10 cellular contexts compared by ENCODE assay signal in genomic region chr7:4694653-4695335, GRCh38. TPM values are rescaled to one million over a fixed set of nuclear protein-coding genes. Genes with fewer than 3 reads are reported as not detected.
DNase-seq lines count a peak whose midpoint lies in the region; ATAC-seq and TF ChIP-seq lines count a peak whose summit lies in the region.
"Had no signal": no experiment of that assay in that cellular context is flagged by ENCODE, and none has a peak within 500 bp of the region (broad histone marks: within the 10 kb centered on the region; RNA-seq: fewer than 3 reads in every experiment).

No MANE protein-coding gene starts in this region.

- POLR2A ChIA-PET in A673 (lab: Charles Lee; ENCODE audit: low non-redundant PET) (no interaction called here), Panc1 (lab: Charles Lee) (interaction anchor here (0.7 kb wide), 1 partner anchor 67 kb away, joined by 8 read pairs; no protein-coding TSS in a partner anchor)

- CTCF ChIA-PET in A673 (lab: Charles Lee): no interaction called here
- CTCF ChIA-PET in Panc1 (lab: Charles Lee): no interaction called here

- no peaks in the 10 kb centered on the region for H3K9me3 ChIP-seq in A673 (ENCODE audit: low read depth, low read length, poor library complexity, severe bottlenecking)
- H3K9me3 ChIP-seq in Panc1 (ENCODE audit: control insufficient read depth, insufficient read depth, low read depth, low read length): no peaks in the 10 kb centered on the region
- no peaks in the 10 kb centered on the region for H3K9me3 ChIP-seq in osteoblast (ENCODE audit: low read depth, low read length)

- H4K20me1 ChIP-seq in osteoblast (ENCODE audit: insufficient read depth, low read length): peaks cover 35% of the 10 kb centered on the region

- H3K4me1 ChIP-seq in A673 (ENCODE audit: insufficient read depth, low read length, poor library complexity, severe bottlenecking) (peaks cover 46% of the 10 kb centered on the region), Panc1 (ENCODE audit: control insufficient read depth, insufficient read depth, low read length) (peaks cover 14% of the 10 kb centered on the region), osteoblast (ENCODE audit: insufficient read depth, low read length) (peaks cover 14% of the 10 kb centered on the region)

- intact Hi-C loops in A673 (cut with micrococcal nuclease; ENCODE audit: unreplicated experiment) (loop anchor here (5.0 kb wide), 1 partner anchor 53 kb away; no protein-coding TSS in a partner anchor), Panc1 (cut with micrococcal nuclease; ENCODE audit: unreplicated experiment) (no loop called here)

- TF ChIP-seq CTCF in A673 (conservative IDR thresholded peaks at IDR 0.05; ENCODE audit: low read depth, low read length): no peak
- no peak for TF ChIP-seq CTCF in Panc1 (IDR thresholded peaks at IDR 0.05)
- TF ChIP-seq CTCF in fibroblast of pulmonary artery (IDR thresholded peaks at IDR 0.05; ENCODE audit: low read length, missing control alignments): no peak
- no peak for TF ChIP-seq CTCF in osteoblast (IDR thresholded peaks at IDR 0.05; ENCODE audit: extremely low read depth, low read depth, low read length)

- peak overlapping the region; percentile 42 for H3K27ac ChIP-seq in A673 (ENCODE audit: low read depth, low read length, poor library complexity, severe bottlenecking)
- no peak overlapping the region for H3K27ac ChIP-seq in Panc1 (ENCODE audit: low read length)
- H3K27ac ChIP-seq in osteoblast (ENCODE audit: low read depth, low read length): peak overlapping the region; percentile 82

- H3K79me2 ChIP-seq in osteoblast (ENCODE audit: insufficient read depth, low read length): peaks cover 91% of the 10 kb centered on the region

- in situ Hi-C loops in Panc1 (cut with HindIII; ENCODE audit: low pct_unique_long_range_greater_than_20kb, low sequenced_read_pairs): no loop called here

- H3K4me3 ChIP-seq in A673 (ENCODE audit: low read depth, low read length, poor library complexity, severe bottlenecking): no peak overlapping the region
- no peak overlapping the region for H3K4me3 ChIP-seq in Panc1 (ENCODE audit: low read depth in 2 of 2, low read length in 2 of 2)
- H3K4me3 ChIP-seq in fibroblast of pulmonary artery (replicated peaks; ENCODE audit: low read depth, low read length): no peak overlapping the region
- H3K4me3 ChIP-seq in osteoblast (ENCODE audit: insufficient read depth, low read length): no peak overlapping the region

- ATAC-seq in Panc1 (peak; percentile 49; the same call in 1 of the 2 replicates), GM21723 (IDR thresholded peaks at IDR 0.05; ENCODE audit: unreplicated experiment) (no peak), HG02970 (IDR thresholded peaks at IDR 0.05; ENCODE audit: low FRiP score, unreplicated experiment) (no peak), GM21528 (IDR thresholded peaks at IDR 0.05; ENCODE audit: low FRiP score, unreplicated experiment) (no peak)

- DNase-seq in A673 (ENCODE audit: low spot score) (no peak), Panc1 (ENCODE audit: low read depth, low spot score) (no peak), fibroblast of pulmonary artery (ENCODE audit: low read depth) (peak; percentile 85), osteoblast (ENCODE audit: insufficient read length, low spot score, missing footprints) (peak; percentile 89), UCSD-AML1 (lab: John Stamatoyannopoulos, UW; ENCODE audit: unreplicated experiment) (no peak)
- DNase-seq: activated CD4-positive, alpha-beta memory T cell treated with anti-CD3 and anti-CD28 coated beads, Interleukin-2, amount 10 ng/mL, durations not matched to agents 7 days and 5 days; NCI-H1436 treated with DMSO at 0.1 percent for 48 hours had no signal

- BruUV-seq in A673 (replicated peaks; lab: Mats Ljungman, UMichigan) (no TSS peak), Panc1 (replicated peaks; lab: Mats Ljungman, UMichigan) (no TSS peak)

- H3K36me3 ChIP-seq in A673 (ENCODE audit: insufficient read depth, low read length, poor library complexity, severe bottlenecking) (no peaks in the 10 kb centered on the region), Panc1 (ENCODE audit: control insufficient read depth, insufficient read depth, low read length) (no peaks in the 10 kb centered on the region), osteoblast (ENCODE audit: insufficient read depth, low read length) (no peaks in the 10 kb centered on the region)

- no peak overlapping the region for H2AFZ ChIP-seq in osteoblast (ENCODE audit: low read length)

- H3K27me3 ChIP-seq in A673 (replicated peaks; ENCODE audit: insufficient read depth, low read depth, low read length, poor library complexity): no peaks in the 10 kb centered on the region
- H3K27me3 ChIP-seq in Panc1 (ENCODE audit: control insufficient read depth, insufficient read depth, low read length): no peaks in the 10 kb centered on the region
- H3K27me3 ChIP-seq in osteoblast (ENCODE audit: insufficient read depth, low read length): no peaks in the 10 kb centered on the region

- H3K4me2 ChIP-seq in osteoblast (ENCODE audit: insufficient read depth, low read length): peak overlapping the region; percentile 46

RNA-seq across cellular contexts. Expression of gene FOXK1, which starts 12.7 kb away (rescaled TPM):
- total RNA-seq in A673 (2021) (43.8 and 46.2 TPM in 2 replicates), Panc1 (2021; ENCODE audit: unreplicated experiment) (72.7 TPM), osteoblast (26.2 and 31.8 TPM in 2 replicates)
- polyA plus RNA-seq in Panc1 (2012; ENCODE audit: insufficient read length): 17.7 TPM

Comparison
In these comparisons a context has a peak if more than half of its experiments do, and no peak if none do; other contexts are left out.
1. DNase-seq: peak in fibroblast of pulmonary artery (single experiment) and osteoblast (single experiment); none in A673 (single experiment), Panc1 (single experiment) and UCSD-AML1 (single experiment).